1 cellular context compared by ENCODE assay signal in the genomic region with DNA sequence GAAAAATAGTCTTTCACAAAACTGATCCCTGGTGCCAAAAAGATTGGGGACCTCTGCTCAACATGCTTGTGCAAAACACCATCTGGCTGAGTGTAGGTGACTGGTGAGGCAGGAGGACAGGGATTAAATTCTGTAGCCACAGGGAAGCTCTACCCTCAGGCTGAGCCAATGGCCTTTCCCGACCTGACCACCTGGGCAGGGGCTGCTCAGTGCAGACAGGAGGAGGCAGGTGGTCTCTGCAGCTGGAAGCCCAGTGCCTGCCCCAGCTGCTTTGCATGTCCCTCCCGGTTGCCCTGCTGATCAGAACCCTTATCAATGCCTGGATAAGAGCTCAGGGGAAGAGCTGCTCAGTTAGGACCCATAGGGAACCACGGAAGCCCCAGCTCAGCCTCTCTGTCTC.
TF ChIP-seq lines count a peak whose summit lies in the region.

No MANE protein-coding gene starts in this region.

TF ChIP-seq in WTC11, 78 proteins besides CTCF, POLR2A, EP300 and RAD21 (continued from another document):
- TF ChIP-seq, protein P1, sequence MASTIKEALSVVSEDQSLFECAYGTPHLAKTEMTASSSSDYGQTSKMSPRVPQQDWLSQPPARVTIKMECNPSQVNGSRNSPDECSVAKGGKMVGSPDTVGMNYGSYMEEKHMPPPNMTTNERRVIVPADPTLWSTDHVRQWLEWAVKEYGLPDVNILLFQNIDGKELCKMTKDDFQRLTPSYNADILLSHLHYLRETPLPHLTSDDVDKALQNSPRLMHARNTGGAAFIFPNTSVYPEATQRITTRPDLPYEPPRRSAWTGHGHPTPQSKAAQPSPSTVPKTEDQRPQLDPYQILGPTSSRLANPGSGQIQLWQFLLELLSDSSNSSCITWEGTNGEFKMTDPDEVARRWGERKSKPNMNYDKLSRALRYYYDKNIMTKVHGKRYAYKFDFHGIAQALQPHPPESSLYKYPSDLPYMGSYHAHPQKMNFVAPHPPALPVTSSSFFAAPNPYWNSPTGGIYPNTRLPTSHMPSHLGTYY (CRISPR knock-in tag; IDR thresholded peaks at IDR 0.05): no peak
- no peak for TF ChIP-seq NR2C2 (CRISPR knock-in tag; IDR thresholded peaks at IDR 0.05)
- TF ChIP-seq TEAD1 (CRISPR knock-in tag; IDR thresholded peaks at IDR 0.05): no peak
